ENCODE assay signal across 10 cellular contexts in the genomic region with DNA sequence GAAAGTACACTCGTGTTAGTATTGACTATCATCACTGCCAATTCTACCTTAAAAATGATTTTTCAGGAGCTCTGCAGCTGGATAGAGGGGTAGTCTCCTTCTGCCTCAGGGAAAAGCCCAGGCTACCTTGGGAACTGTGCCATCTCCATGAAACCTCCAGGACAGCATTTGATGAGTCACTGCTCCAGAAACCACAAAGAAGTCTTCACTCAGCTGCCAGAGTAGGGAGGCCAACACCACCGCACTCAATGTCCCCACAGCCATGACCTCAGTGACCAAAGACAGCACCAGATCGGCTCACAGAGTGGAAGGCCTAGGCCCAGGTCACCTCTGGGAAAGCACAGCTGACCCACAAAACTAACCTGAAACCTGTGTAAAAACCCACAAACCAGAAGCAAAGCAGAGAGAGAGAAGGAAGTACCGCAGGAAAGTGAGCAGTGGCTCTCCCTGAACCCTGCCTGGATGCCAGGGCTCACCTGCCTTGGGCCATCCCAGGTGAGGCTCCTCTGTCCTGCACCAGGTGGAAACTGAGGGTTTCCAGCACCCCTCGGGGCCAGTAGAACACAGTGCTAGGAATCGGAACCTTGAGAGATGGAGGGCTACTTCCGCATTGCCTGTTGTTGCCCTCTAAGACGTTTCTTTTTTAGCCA. TPM values are rescaled to one million over a fixed set of nuclear protein-coding genes. Genes with fewer than 3 reads are reported as not detected.
DNase-seq lines count a peak whose midpoint lies in the region; ATAC-seq and TF ChIP-seq lines count a peak whose summit lies in the region.
"Had no signal": no experiment of that assay in that cellular context is flagged by ENCODE, and none has a peak within 500 bp of the region (broad histone marks: within the 10 kb centered on the region; RNA-seq: fewer than 3 reads in every experiment).

No MANE protein-coding gene starts in this region.

- peaks cover 27 to 29% of the 10 kb centered on the region in 2 donors for H3K4me1 ChIP-seq in thyroid gland

- H3K27ac ChIP-seq in thyroid gland: peak overlapping the region; percentile 45 to 72 (median 66)

- H3K36me3 Mint-ChIP-seq in brain: peaks cover 56% of the 10 kb centered on the region
- peaks cover 7% of the 10 kb centered on the region for H3K36me3 Mint-ChIP-seq in endothelial cell (ENCODE audit: low read depth, unreplicated experiment)
- H3K36me3 Mint-ChIP-seq: natural killer cell treated with Interleukin-12 subunit alpha and Interleukin-12 subunit beta and Interleukin-15 and Interleukin-18, amount 100 ng/mL, for 72 hours had no signal

- WGBS in thyroid gland, 2 donors: 74 to 90% methylated on average over 6 to 8 of the region's 8 CpGs

- H3K27me3 Mint-ChIP-seq in brain (no peaks in the 10 kb centered on the region), endothelial cell (ENCODE audit: unreplicated experiment) (peaks cover 1% of the 10 kb centered on the region)

- H3K9me3 Mint-ChIP-seq in brain (peaks cover 6 to 34% (median 17%) of the 10 kb centered on the region in 5 experiments), endothelial cell (ENCODE audit: unreplicated experiment) (no peaks in the 10 kb centered on the region)
- H3K9me3 Mint-ChIP-seq: central memory CD8-positive, alpha-beta T cell; natural killer cell treated with Interleukin-12 subunit alpha and Interleukin-12 subunit beta and Interleukin-15 and Interleukin-18, amount 100 ng/mL, for 72 hours had no signal

- no peak for TF ChIP-seq POLR2A in thyroid gland (IDR thresholded peaks at IDR 0.05)

- H3K27ac Mint-ChIP-seq in brain: peak overlapping the region in 4 of 5 experiments; percentile 61 to 92 (median 82)
- H3K27ac Mint-ChIP-seq in endothelial cell (ENCODE audit: unreplicated experiment): no peak overlapping the region
- H3K27ac Mint-ChIP-seq: natural killer cell treated with Interleukin-12 subunit alpha and Interleukin-12 subunit beta and Interleukin-15 and Interleukin-18, amount 100 ng/mL, for 72 hours had no signal

- TF ChIP-seq CTCF in brain (conservative IDR thresholded peaks at IDR 0.05) (no peak), thyroid gland (IDR thresholded peaks at IDR 0.05) (no peak), endothelial cell (IDR thresholded peaks at IDR 0.05; ENCODE audit: unreplicated experiment) (no peak)

- H3K36me3 ChIP-seq in thyroid gland: no peaks in the 10 kb centered on the region

- DNase-seq in HS-5 (ENCODE audit: low read depth): peak; percentile 79
- DNase-seq in islet precursor cell: peak; percentile 82
- peak; percentile 34 to 45 for DNase-seq in thyroid gland
- no peak for DNase-seq in endothelial cell (ENCODE audit: low spot score)
- DNase-seq in stimulated activated CD4-positive, alpha-beta T cell treated with anti-CD3 and anti-CD28 coated beads, Interleukin-4, amount 100 ng/mL, for 24 hours: no peak
- DNase-seq in NCI-H2029 treated with DMSO at 0.1 percent for 48 hours (lab: John Stamatoyannopoulos, UW): no peak

- peaks cover 28% of the 10 kb centered on the region for H3K4me1 Mint-ChIP-seq in brain
- peaks cover 11% of the 10 kb centered on the region for H3K4me1 Mint-ChIP-seq in endothelial cell (ENCODE audit: unreplicated experiment)
- H3K4me1 Mint-ChIP-seq: central memory CD8-positive, alpha-beta T cell had no signal

- no peaks in the 10 kb centered on the region for H3K27me3 ChIP-seq in thyroid gland

- H3K9me3 ChIP-seq in thyroid gland: no peaks in the 10 kb centered on the region

- intact Hi-C loops in thyroid gland (cut with DNase I): no loop called here

- H3K4me3 ChIP-seq in thyroid gland (replicated peaks in 1 of 3): no peak overlapping the region

- H3K4me3 Mint-ChIP-seq in brain: peak overlapping the region in 2 of 5 experiments; percentile 38 to 45
- H3K4me3 Mint-ChIP-seq in endothelial cell (ENCODE audit: unreplicated experiment): no peak overlapping the region
- H3K4me3 Mint-ChIP-seq: central memory CD8-positive, alpha-beta T cell; natural killer cell treated with Interleukin-12 subunit alpha and Interleukin-12 subunit beta and Interleukin-15 and Interleukin-18, amount 100 ng/mL, for 72 hours had no signal

- no peak for ATAC-seq in HG02973 (IDR thresholded peaks at IDR 0.05; ENCODE audit: unreplicated experiment)

RNA-seq across cellular contexts. Expression of gene S1PR3, which starts 30.0 kb away (rescaled TPM):
- polyA plus RNA-seq in brain (ENCODE audit: insufficient read depth, low read depth, low replicate concordance): 7.4 TPM
- 1 to 10 TPM; 5.6 to 8.1 (median 6.0) TPM for total RNA-seq in thyroid gland
- total RNA-seq in endothelial cell (ENCODE audit: unreplicated experiment): 18.3 TPM
- total RNA-seq: natural killer cell treated with Interleukin-12 subunit alpha and Interleukin-12 subunit beta and Interleukin-15 and Interleukin-18, amount 100 ng/mL, for 72 hours had no signal

Comparison
In these comparisons a context has a peak if more than half of its experiments do, and no peak if none do; other contexts are left out.
1. DNase-seq: peak in HS-5 (single experiment), islet precursor cell (single experiment) and thyroid gland (2 of 2); none in endothelial cell (single experiment), stimulated activated CD4-positive, alpha-beta T cell treated with anti-CD3 and anti-CD28 coated beads, Interleukin-4, amount 100 ng/mL, for 24 hours (single experiment) and NCI-H2029 treated with DMSO at 0.1 percent for 48 hours (single experiment).